Comparison of ENCODE assay signal across 8 cellular contexts in the genomic region with DNA sequence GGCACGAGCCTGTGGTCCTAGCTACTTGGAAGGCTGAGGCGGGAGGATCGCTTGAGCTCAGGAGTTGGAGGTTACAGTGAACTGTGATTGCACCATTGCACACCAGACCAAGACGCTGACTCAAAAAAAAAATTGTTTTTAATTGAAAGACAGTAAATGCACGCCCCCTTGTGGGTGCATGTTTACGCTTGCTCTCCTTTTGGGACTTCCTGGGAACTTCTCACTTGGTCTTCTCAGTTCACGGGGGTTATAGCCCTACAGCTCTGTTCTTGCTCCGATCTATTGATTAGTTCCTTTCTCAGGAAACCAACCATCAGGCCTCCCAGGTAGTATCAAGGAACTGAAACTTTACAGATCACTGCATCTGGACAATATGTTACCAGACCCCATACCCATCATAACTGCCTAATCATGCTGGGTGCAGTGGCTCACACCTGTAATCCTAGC. TPM values are rescaled to one million over a fixed set of nuclear protein-coding genes. Genes with fewer than 3 reads are reported as not detected.
DNase-seq lines count a peak whose midpoint lies in the region; ATAC-seq and TF ChIP-seq lines count a peak whose summit lies in the region.

No MANE protein-coding gene starts in this region.

- H3K36me3 Mint-ChIP-seq in GM23338 (ENCODE audit: low read depth) (no peaks in the 10 kb centered on the region), immature natural killer cell (no peaks in the 10 kb centered on the region)

- no peaks in the 10 kb centered on the region; the same call in 2 of the 3 replicates for H3K9me3 Mint-ChIP-seq in GM23338
- H3K9me3 Mint-ChIP-seq in immature natural killer cell: no peaks in the 10 kb centered on the region

- peak; percentile 67 to 82 for TF ChIP-seq CTCF in GM23338 (conservative IDR thresholded peaks at IDR 0.05; ENCODE audit: low read depth in 2 of 2)

- H2AFZ ChIP-seq in GM23338: no peak overlapping the region

- no peaks in the 10 kb centered on the region for H4K20me1 ChIP-seq in GM23338 (replicated peaks; ENCODE audit: insufficient read depth)

- DNase-seq in DMS79 treated with DMSO at 0.1 percent for 48 hours (lab: John Stamatoyannopoulos, UW) (peak; percentile 62), GM23338 (ENCODE audit: low spot score) (peak; percentile 90), NCI-H1436 (lab: John Stamatoyannopoulos, UW) (peak; percentile 68), T1000 (lab: John Stamatoyannopoulos, UW) (peak; percentile 29), astrocyte of the hippocampus (ENCODE audit: low read depth, low spot score) (peak; percentile 82), immature natural killer cell (peak; percentile 78 to 83 (median 79))
- DNase-seq in stimulated activated CD4-positive, alpha-beta T cell treated with anti-CD3 and anti-CD28 coated beads, Interleukin-1b, Interleukin-23, amount 100 ng/mL, for 48 hours: peak; percentile 76

- no peaks in the 10 kb centered on the region for H3K79me2 ChIP-seq in GM23338 (replicated peaks; ENCODE audit: insufficient read depth)

- no peaks in the 10 kb centered on the region for H3K36me3 ChIP-seq in GM23338 (ENCODE audit: insufficient read depth)

- no peak overlapping the region for H3K27ac ChIP-seq in GM23338 (ENCODE audit: low read depth)

- no peaks in the 10 kb centered on the region for H3K9me2 ChIP-seq in GM23338 (ENCODE audit: insufficient read depth)

- no peak overlapping the region for H3K4me2 ChIP-seq in GM23338

- H3K4me1 Mint-ChIP-seq in GM23338 (no peaks in the 10 kb centered on the region), immature natural killer cell (peaks cover 24 to 28% of the 10 kb centered on the region in 2 donors)

- H3K27me3 ChIP-seq in GM23338 (ENCODE audit: insufficient read depth): 0 out of 2 replicates have a peak, but pooled peaks cover 12% of the 10 kb centered on the region

- H3K27ac Mint-ChIP-seq in GM23338 (no peak overlapping the region), immature natural killer cell (peak overlapping the region in 5 of 6 donors; percentile 9 to 89 (median 83))

- H3K4me3 ChIP-seq in GM23338: no peak overlapping the region

- H3K4me1 ChIP-seq in GM23338 (ENCODE audit: insufficient read depth): no peaks in the 10 kb centered on the region

- peaks cover 32% of the 10 kb centered on the region for H3K27me3 Mint-ChIP-seq in GM23338 (ENCODE audit: insufficient read depth, low read depth, poor library complexity)
- no peaks in the 10 kb centered on the region for H3K27me3 Mint-ChIP-seq in immature natural killer cell (ENCODE audit: low read depth in 3 of 3)

- H3K4me3 Mint-ChIP-seq in GM23338 (no peak overlapping the region), immature natural killer cell (peak overlapping the region in 2 of 5 donors; percentile 60 to 64)

- no peaks in the 10 kb centered on the region for H3F3A ChIP-seq in GM23338 (replicated peaks; ENCODE audit: low read depth)

- peak; percentile 69 for ATAC-seq in GM23338
- no peak for ATAC-seq in HG02884 (IDR thresholded peaks at IDR 0.05; ENCODE audit: unreplicated experiment)

TF ChIP-seq in GM23338, 12 proteins besides CTCF, POLR2A, EP300 and RAD21 (continues in another document):
- TF ChIP-seq JUNB (IDR thresholded peaks at IDR 0.05; ENCODE audit: unreplicated experiment) (no peak), EZH2phosphoT487 (IDR thresholded peaks at IDR 0.05; ENCODE audit: unreplicated experiment) (no peak), NANOG (IDR thresholded peaks at IDR 0.05; ENCODE audit: borderline replicate concordance) (no peak), STAT1 (IDR thresholded peaks at IDR 0.05; ENCODE audit: unreplicated experiment) (no peak), EZH2 (IDR thresholded peaks at IDR 0.05; ENCODE audit: low read depth, unreplicated experiment) (no peak), CREB1 (CRISPR knock-in tag; IDR thresholded peaks at IDR 0.05; ENCODE audit: low read depth) (no peak), ZNF331 (CRISPR knock-in tag; IDR thresholded peaks at IDR 0.05; ENCODE audit: low read depth) (no peak), POLR2AphosphoS5 (IDR thresholded peaks at IDR 0.05; ENCODE audit: low read depth) (no peak)
- TF ChIP-seq, protein P1, sequence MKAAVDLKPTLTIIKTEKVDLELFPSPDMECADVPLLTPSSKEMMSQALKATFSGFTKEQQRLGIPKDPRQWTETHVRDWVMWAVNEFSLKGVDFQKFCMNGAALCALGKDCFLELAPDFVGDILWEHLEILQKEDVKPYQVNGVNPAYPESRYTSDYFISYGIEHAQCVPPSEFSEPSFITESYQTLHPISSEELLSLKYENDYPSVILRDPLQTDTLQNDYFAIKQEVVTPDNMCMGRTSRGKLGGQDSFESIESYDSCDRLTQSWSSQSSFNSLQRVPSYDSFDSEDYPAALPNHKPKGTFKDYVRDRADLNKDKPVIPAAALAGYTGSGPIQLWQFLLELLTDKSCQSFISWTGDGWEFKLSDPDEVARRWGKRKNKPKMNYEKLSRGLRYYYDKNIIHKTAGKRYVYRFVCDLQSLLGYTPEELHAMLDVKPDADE (IDR thresholded peaks at IDR 0.05): no peak
- TF ChIP-seq, protein P2, sequence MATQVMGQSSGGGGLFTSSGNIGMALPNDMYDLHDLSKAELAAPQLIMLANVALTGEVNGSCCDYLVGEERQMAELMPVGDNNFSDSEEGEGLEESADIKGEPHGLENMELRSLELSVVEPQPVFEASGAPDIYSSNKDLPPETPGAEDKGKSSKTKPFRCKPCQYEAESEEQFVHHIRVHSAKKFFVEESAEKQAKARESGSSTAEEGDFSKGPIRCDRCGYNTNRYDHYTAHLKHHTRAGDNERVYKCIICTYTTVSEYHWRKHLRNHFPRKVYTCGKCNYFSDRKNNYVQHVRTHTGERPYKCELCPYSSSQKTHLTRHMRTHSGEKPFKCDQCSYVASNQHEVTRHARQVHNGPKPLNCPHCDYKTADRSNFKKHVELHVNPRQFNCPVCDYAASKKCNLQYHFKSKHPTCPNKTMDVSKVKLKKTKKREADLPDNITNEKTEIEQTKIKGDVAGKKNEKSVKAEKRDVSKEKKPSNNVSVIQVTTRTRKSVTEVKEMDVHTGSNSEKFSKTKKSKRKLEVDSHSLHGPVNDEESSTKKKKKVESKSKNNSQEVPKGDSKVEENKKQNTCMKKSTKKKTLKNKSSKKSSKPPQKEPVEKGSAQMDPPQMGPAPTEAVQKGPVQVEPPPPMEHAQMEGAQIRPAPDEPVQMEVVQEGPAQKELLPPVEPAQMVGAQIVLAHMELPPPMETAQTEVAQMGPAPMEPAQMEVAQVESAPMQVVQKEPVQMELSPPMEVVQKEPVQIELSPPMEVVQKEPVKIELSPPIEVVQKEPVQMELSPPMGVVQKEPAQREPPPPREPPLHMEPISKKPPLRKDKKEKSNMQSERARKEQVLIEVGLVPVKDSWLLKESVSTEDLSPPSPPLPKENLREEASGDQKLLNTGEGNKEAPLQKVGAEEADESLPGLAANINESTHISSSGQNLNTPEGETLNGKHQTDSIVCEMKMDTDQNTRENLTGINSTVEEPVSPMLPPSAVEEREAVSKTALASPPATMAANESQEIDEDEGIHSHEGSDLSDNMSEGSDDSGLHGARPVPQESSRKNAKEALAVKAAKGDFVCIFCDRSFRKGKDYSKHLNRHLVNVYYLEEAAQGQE (IDR thresholded peaks at IDR 0.05; ENCODE audit: unreplicated experiment): no peak

RNA-seq across cellular contexts. Expression of a gene that starts 14.2 kb away (rescaled TPM):
- total RNA-seq in GM23338 (2014; rRNA removed; shearing (Covaris generic)): 7.4 and 22.4 TPM in 2 replicates
- polyA plus RNA-seq in GM23338 (2016; fragmentation: Nextera tagmentation; extraction: Ambion mirVana) (6.8 and 7.6 TPM in 2 replicates), immature natural killer cell (1 to 10 TPM; 2.0 to 7.5 (median 3.3) TPM)

RNA-seq across cellular contexts. Expression of a gene that starts 31.1 kb away (rescaled TPM):
- not detected in 2 replicates for total RNA-seq in GM23338 (2014; rRNA removed; shearing (Covaris generic))
- polyA plus RNA-seq in GM23338 (2016; fragmentation: Nextera tagmentation; extraction: Ambion mirVana) (not detected in 2 replicates), immature natural killer cell (not detected)

RNA-seq across cellular contexts. Expression of a gene that starts 33.4 kb away (rescaled TPM):
- 68.7 and 69.4 TPM in 2 replicates for total RNA-seq in GM23338 (2014; rRNA removed; shearing (Covaris generic))
- polyA plus RNA-seq in GM23338 (2016; fragmentation: Nextera tagmentation; extraction: Ambion mirVana): 19.5 and 20.6 TPM in 2 replicates
- 100 to 1,000 TPM; 192 to 330 (median 205) TPM for polyA plus RNA-seq in immature natural killer cell

RNA-seq across cellular contexts. Expression of a gene that starts 47.9 kb away (rescaled TPM):
- total RNA-seq in GM23338 (2014; rRNA removed; shearing (Covaris generic)): 64.5 and 81.0 TPM in 2 replicates
- 67.7 and 72.3 TPM in 2 replicates for polyA plus RNA-seq in GM23338 (2016; fragmentation: Nextera tagmentation; extraction: Ambion mirVana)
- 10 to 100 TPM; 24.8 to 60.4 (median 28.4) TPM for polyA plus RNA-seq in immature natural killer cell

Comparison
In these comparisons a context has a peak if more than half of its experiments do, and no peak if none do; other contexts are left out.
1. DNase-seq: peak in every context shown above with its lines; median percentile 90 in GM23338; 82 in astrocyte of the hippocampus; 79 in immature natural killer cell; 76 in stimulated activated CD4-positive, alpha-beta T cell treated with anti-CD3 and anti-CD28 coated beads, Interleukin-1b, Interleukin-23, amount 100 ng/mL, for 48 hours; 68 in NCI-H1436; 62 in DMS79 treated with DMSO at 0.1 percent for 48 hours; 29 in T1000.